18 cellular contexts compared by ENCODE assay signal in the genomic region with DNA sequence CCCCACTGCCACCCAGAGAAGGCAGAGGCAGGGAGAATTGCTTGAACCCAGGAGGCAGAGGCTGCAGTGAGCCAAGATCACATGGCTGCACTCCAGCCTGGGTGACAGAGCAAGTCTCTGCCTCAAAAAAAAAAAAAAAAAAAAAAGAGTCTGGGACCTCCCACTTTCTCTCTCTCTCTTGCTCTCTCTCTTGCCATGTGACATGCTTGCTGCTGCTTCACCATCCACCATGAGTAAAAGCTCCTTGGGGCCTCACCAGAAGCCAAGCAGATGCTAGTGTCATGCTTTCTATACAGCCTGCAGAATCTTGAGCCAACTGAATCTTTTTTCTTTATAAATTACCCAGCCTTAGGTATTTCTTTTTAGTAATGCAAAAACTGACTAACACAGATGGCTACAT. TPM values are rescaled to one million over a fixed set of nuclear protein-coding genes. Genes with fewer than 3 reads are reported as not detected.
A peak's percentile ranks its signal among the peaks of the same experiment; 100 is the strongest.
DNase-seq lines count a peak whose midpoint lies in the region; ATAC-seq and TF ChIP-seq lines count a peak whose summit lies in the region.
"Had no signal": no experiment of that assay in that cellular context is flagged by ENCODE, and none has a peak within 500 bp of the region (broad histone marks: within the 10 kb centered on the region; RNA-seq: fewer than 3 reads in every experiment).

No MANE protein-coding gene starts in this region.

- no peaks in the 10 kb centered on the region for H3K9me3 Mint-ChIP-seq in activated naive CD4-positive, alpha-beta T cell treated with anti-CD3 and anti-CD28 coated beads for 36 hours
- no peaks in the 10 kb centered on the region for H3K9me3 Mint-ChIP-seq in activated T-helper 17 cell treated with anti-CD3 and anti-CD28 coated beads, Interleukin-2, amount 50 U/mL, for 72 hours
- H3K9me3 Mint-ChIP-seq: CD4-positive, alpha-beta T cell had no signal

- CTCF ChIA-PET in activated naive CD4-positive, alpha-beta T cell treated with anti-CD3 and anti-CD28 coated beads for 36 hours (lab: Charles Lee): interaction anchor here (0.7 kb wide), 1 partner anchor 169 kb away, joined by 3 read pairs; no protein-coding TSS in a partner anchor
- CTCF ChIA-PET in HEK293 (lab: Yijun Ruan, JAX): interaction anchor here (0.7 to 0.8 kb wide), 3 partner anchors 9 to 30 kb away, joined by 3 to 5 read pairs (median 3); no protein-coding TSS in a partner anchor

- no peaks in the 10 kb centered on the region for H3K9me3 ChIP-seq in HEK293 (ENCODE audit: control insufficient read depth, insufficient read depth, low read depth, low read length)
- H3K9me3 ChIP-seq: BE2C, Caco-2 had no signal

- no peak overlapping the region for H3K4me3 ChIP-seq in HEK293 (ENCODE audit: low read depth, low read length)
- H3K4me3 ChIP-seq: GM12878, GM23338 had no signal

- H3K36me3 ChIP-seq in HEK293 (ENCODE audit: control insufficient read depth in 2 of 2, insufficient read depth in 1 of 2, low read length in 2 of 2): no peaks in the 10 kb centered on the region
- H3K36me3 ChIP-seq: BE2C had no signal

- H3K27ac Mint-ChIP-seq in activated naive CD4-positive, alpha-beta T cell treated with anti-CD3 and anti-CD28 coated beads for 36 hours: no peak overlapping the region
- no peak overlapping the region for H3K27ac Mint-ChIP-seq in activated T-helper 17 cell treated with anti-CD3 and anti-CD28 coated beads, Interleukin-2, amount 50 U/mL, for 72 hours
- H3K27ac Mint-ChIP-seq: CD4-positive, alpha-beta T cell; GM23338 had no signal

- ATAC-seq in activated T-helper 17 cell treated with anti-CD3 and anti-CD28 coated beads, Interleukin-2, amount 50 U/mL, for 72 hours (replicated peaks): peak; percentile 18
- ATAC-seq: GM12878, GM23338 had no signal

- peaks cover 16% of the 10 kb centered on the region for H3K27me3 Mint-ChIP-seq in activated naive CD4-positive, alpha-beta T cell treated with anti-CD3 and anti-CD28 coated beads for 36 hours (ENCODE audit: low read depth)
- peaks cover 34% of the 10 kb centered on the region for H3K27me3 Mint-ChIP-seq in activated T-helper 17 cell treated with anti-CD3 and anti-CD28 coated beads, Interleukin-2, amount 50 U/mL, for 72 hours

- POLR2A ChIA-PET in HEK293 (lab: Yijun Ruan, JAX): no interaction called here

- no peaks in the 10 kb centered on the region for H3K36me3 Mint-ChIP-seq in activated naive CD4-positive, alpha-beta T cell treated with anti-CD3 and anti-CD28 coated beads for 36 hours (ENCODE audit: low read depth)
- no peaks in the 10 kb centered on the region for H3K36me3 Mint-ChIP-seq in activated T-helper 17 cell treated with anti-CD3 and anti-CD28 coated beads, Interleukin-2, amount 50 U/mL, for 72 hours (ENCODE audit: low read depth)

- TF ChIP-seq CTCF in HEK293 (tag by site-specific recombination; IDR thresholded peaks at IDR 0.05): no peak
- TF ChIP-seq CTCF in GM20000 (IDR thresholded peaks at IDR 0.05; ENCODE audit: extremely low read depth, missing control alignments): no peak

- peak; percentile 8 for DNase-seq in activated naive CD4-positive, alpha-beta T cell treated with anti-CD3 and anti-CD28 coated beads for 36 hours
- no peak for DNase-seq in activated naive CD4-positive, alpha-beta T cell (lab: John Stamatoyannopoulos, UW)
- DNase-seq in GM20000 (ENCODE audit: low spot score) (no peak), NCI-H446 treated with DMSO at 0.1 percent for 48 hours (lab: John Stamatoyannopoulos, UW) (no peak), SKM-1 treated with dmso at 0.1 percent for 144 hours (lab: John Stamatoyannopoulos, UW; ENCODE audit: unreplicated experiment) (no peak)
- DNase-seq: ACHN; BE2C; C1 segment of cervical spinal cord; Caco-2; CD4-positive, alpha-beta T cell; DMS153; DND-41; EL; HCEC 1CT had no signal

- H3K27ac ChIP-seq in HEK293 (ENCODE audit: extremely low read depth, low read depth, low read length): no peak overlapping the region

- H3K4me1 ChIP-seq in HEK293 (ENCODE audit: control insufficient read depth, insufficient read depth, low read length): no peaks in the 10 kb centered on the region
- H3K4me1 ChIP-seq: BE2C had no signal

- H3K4me3 Mint-ChIP-seq in activated naive CD4-positive, alpha-beta T cell treated with anti-CD3 and anti-CD28 coated beads for 36 hours: no peak overlapping the region
- H3K4me3 Mint-ChIP-seq in activated T-helper 17 cell treated with anti-CD3 and anti-CD28 coated beads, Interleukin-2, amount 50 U/mL, for 72 hours: no peak overlapping the region
- H3K4me3 Mint-ChIP-seq: CD4-positive, alpha-beta T cell; GM23338 had no signal

- no peaks in the 10 kb centered on the region for H3K4me1 Mint-ChIP-seq in activated naive CD4-positive, alpha-beta T cell treated with anti-CD3 and anti-CD28 coated beads for 36 hours (ENCODE audit: low read depth)
- no peaks in the 10 kb centered on the region for H3K4me1 Mint-ChIP-seq in activated T-helper 17 cell treated with anti-CD3 and anti-CD28 coated beads, Interleukin-2, amount 50 U/mL, for 72 hours

- intact Hi-C loops in activated naive CD4-positive, alpha-beta T cell treated with anti-CD3 and anti-CD28 coated beads for 36 hours (cut with micrococcal nuclease): no loop called here

TF ChIP-seq in HEK293, 187 proteins besides CTCF, POLR2A, EP300 and RAD21:
- 0 out of 2 replicates have a peak, but pooled peaks have one; percentile 30 for TF ChIP-seq ZNF596 (tag by site-specific recombination; IDR thresholded peaks at IDR 0.05)
- TF ChIP-seq ZNF571 (tag by site-specific recombination; IDR thresholded peaks at IDR 0.05): no peak
- TF ChIP-seq BCL11A (tag by site-specific recombination; IDR thresholded peaks at IDR 0.05; ENCODE audit: low read depth): no peak
- peak; percentile 10 for TF ChIP-seq SETDB1 (IDR thresholded peaks at IDR 0.05; ENCODE audit: insufficient read length, low read length)
- TF ChIP-seq ZNF214 (tag by site-specific recombination; IDR thresholded peaks at IDR 0.05; ENCODE audit: borderline replicate concordance): no peak
- TF ChIP-seq ZNF776 (tag by site-specific recombination; IDR thresholded peaks at IDR 0.05; ENCODE audit: borderline replicate concordance): 0 out of 2 replicates have a peak, but pooled peaks have one; percentile 40
- no peak for TF ChIP-seq ATF2 (tag by site-specific recombination; IDR thresholded peaks at IDR 0.05; ENCODE audit: low read depth)
- no peak for TF ChIP-seq ZBTB48 (tag by site-specific recombination; IDR thresholded peaks at IDR 0.05)
- TF ChIP-seq ZNF561 (tag by site-specific recombination; IDR thresholded peaks at IDR 0.05; ENCODE audit: borderline replicate concordance): no peak

RNA-seq across cellular contexts. Expression of gene SRSF1, which starts 21.5 kb away (rescaled TPM):
- 100 to 1,000 TPM; 248 to 257 TPM for total RNA-seq in activated naive CD4-positive, alpha-beta T cell treated with anti-CD3 and anti-CD28 coated beads for 36 hours
- total RNA-seq in activated T-helper 17 cell treated with anti-CD3 and anti-CD28 coated beads, Interleukin-2, amount 50 U/mL, for 72 hours: 100 to 1,000 TPM; 276 to 391 TPM

RNA-seq across cellular contexts. Expression of gene VEZF1, which starts 40.5 kb away (rescaled TPM):
- total RNA-seq in activated naive CD4-positive, alpha-beta T cell treated with anti-CD3 and anti-CD28 coated beads for 36 hours: 10 to 100 TPM; 21.7 to 22.0 TPM
- 10 to 100 TPM; 21.4 to 29.6 TPM for total RNA-seq in activated T-helper 17 cell treated with anti-CD3 and anti-CD28 coated beads, Interleukin-2, amount 50 U/mL, for 72 hours

RNA-seq across cellular contexts. Expression of gene DYNLL2, which starts 54.6 kb away (rescaled TPM):
- total RNA-seq in activated naive CD4-positive, alpha-beta T cell treated with anti-CD3 and anti-CD28 coated beads for 36 hours: 10 to 100 TPM; 19.1 to 19.4 TPM
- 10 to 100 TPM; 24.3 to 27.1 TPM for total RNA-seq in activated T-helper 17 cell treated with anti-CD3 and anti-CD28 coated beads, Interleukin-2, amount 50 U/mL, for 72 hours
